ENCODE assay signal across 26 cellular contexts in the genomic region with DNA sequence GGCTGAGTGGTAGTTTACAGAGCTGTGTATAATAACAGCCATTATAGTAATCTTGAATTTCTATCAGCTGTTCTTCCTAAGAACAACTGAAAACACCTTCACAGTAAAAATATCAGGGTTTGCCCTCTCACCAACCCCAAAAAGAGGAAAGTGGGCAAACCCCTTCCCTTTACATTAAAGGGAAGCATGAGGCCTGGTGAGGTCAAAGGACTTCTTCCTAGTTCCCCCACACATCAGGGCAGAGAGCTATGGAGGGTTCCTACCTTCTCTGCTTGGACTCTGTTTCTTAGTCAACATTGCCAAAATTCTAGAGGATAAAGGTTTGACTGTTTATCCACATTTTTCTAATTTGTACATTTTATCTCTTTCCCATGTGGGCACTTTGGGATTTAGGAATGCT. TPM values are rescaled to one million over a fixed set of nuclear protein-coding genes. Genes with fewer than 3 reads are reported as not detected.
A peak's percentile ranks its signal among the peaks of the same experiment; 100 is the strongest.
DNase-seq lines count a peak whose midpoint lies in the region; ATAC-seq and TF ChIP-seq lines count a peak whose summit lies in the region.
"Had no signal": no experiment of that assay in that cellular context is flagged by ENCODE, and none has a peak within 500 bp of the region (broad histone marks: within the 10 kb centered on the region; RNA-seq: fewer than 3 reads in every experiment).

No MANE protein-coding gene starts in this region.

- intact Hi-C loops in activated CD8-positive, alpha-beta T cell treated with anti-CD3 and anti-CD28 coated beads for 36 hours (cut with micrococcal nuclease), result no loop called here
- intact Hi-C loops in activated T-helper 2 cell treated with anti-CD3 and anti-CD28 coated beads, Interferon-gamma antibody, Interleukin-2, Interleukin-4, amounts not matched to agents 10 μg/mL and 5 μg/mL and 100 μg/mL, durations not matched to agents 14 hours and 24 hours and 36 hours (cut with micrococcal nuclease), result no loop called here

- no peaks in the 10 kb centered on the region for H3K36me3 ChIP-seq in OCI-LY1 (ENCODE audit: insufficient read depth, low read length)

- TF ChIP-seq CTCF in activated CD8-positive, alpha-beta T cell treated with anti-CD3 and anti-CD28 coated beads for 36 hours (IDR thresholded peaks at IDR 0.05), result no peak
- no peak for TF ChIP-seq CTCF in OCI-LY1 (IDR thresholded peaks at IDR 0.05; ENCODE audit: low read length)

- H3K27ac ChIP-seq in OCI-LY1 (ENCODE audit: low read depth, low read length, poor library complexity, severe bottlenecking), result no peak overlapping the region
- H3K27ac ChIP-seq: GM23248, KMS-11, PC-9, RWPE1, SK-N-MC had no signal

- H3K9me3 ChIP-seq in OCI-LY1 (ENCODE audit: low read length), result no peaks in the 10 kb centered on the region

- H3K27me3 ChIP-seq in OCI-LY1 (ENCODE audit: insufficient read depth, low read length), result no peaks in the 10 kb centered on the region

- POLR2A ChIA-PET in activated CD8-positive, alpha-beta T cell treated with anti-CD3 and anti-CD28 coated beads, Interleukin-2, amount 10 ng/mL, durations not matched to agents 7 days and 5 days (lab: Charles Lee), result interaction anchor here (0.6 to 0.9 kb wide), 2 partner anchors 125 to 487 kb away, joined by 3 to 4 read pairs; no protein-coding TSS in a partner anchor
- POLR2A ChIA-PET in activated CD8-positive, alpha-beta T cell treated with anti-CD3 and anti-CD28 coated beads for 36 hours (lab: Charles Lee), result interaction anchor here (0.7 to 0.9 kb wide), 3 partner anchors 14 to 134 kb away, joined by 3 read pairs; no protein-coding TSS in a partner anchor

- H3K9me2 ChIP-seq in OCI-LY1 (ENCODE audit: low read depth, low read length), result no peaks in the 10 kb centered on the region

- H3K27me3 Mint-ChIP-seq in activated CD8-positive, alpha-beta T cell treated with anti-CD3 and anti-CD28 coated beads, Interleukin-2, amount 10 ng/mL, durations not matched to agents 7 days and 5 days (ENCODE audit: low read depth), result no peaks in the 10 kb centered on the region
- no peaks in the 10 kb centered on the region for H3K27me3 Mint-ChIP-seq in activated CD8-positive, alpha-beta T cell treated with anti-CD3 and anti-CD28 coated beads for 36 hours
- no peaks in the 10 kb centered on the region for H3K27me3 Mint-ChIP-seq in activated T-helper 2 cell treated with anti-CD3 and anti-CD28 coated beads, Interferon-gamma antibody, Interleukin-2, Interleukin-4, amounts not matched to agents 10 μg/mL and 5 μg/mL and 100 μg/mL, durations not matched to agents 14 hours and 24 hours and 36 hours (ENCODE audit: low read depth)
- no peaks in the 10 kb centered on the region for H3K27me3 Mint-ChIP-seq in stimulated activated naive B cell treated with anti-CD40 and anti-IgM and Interleukin-4, amounts not matched to agents 10 μg/mL and 1 μg/mL and 100 μg/mL, for 72 hours

- ATAC-seq in activated CD8-positive, alpha-beta T cell treated with anti-CD3 and anti-CD28 coated beads, Interleukin-2, amount 10 ng/mL, durations not matched to agents 7 days and 5 days, result no peak
- ATAC-seq in activated CD8-positive, alpha-beta T cell treated with anti-CD3 and anti-CD28 coated beads for 36 hours, result no peak
- peak; percentile 38 to 44 for ATAC-seq in stimulated activated naive B cell treated with anti-CD40 and anti-IgM and Interleukin-4, amounts not matched to agents 10 μg/mL and 1 μg/mL and 100 μg/mL, for 72 hours (replicated peaks)
- ATAC-seq in HG02571 (IDR thresholded peaks at IDR 0.05; ENCODE audit: unreplicated experiment), result no peak
- ATAC-seq in HG03520 (IDR thresholded peaks at IDR 0.05; ENCODE audit: unreplicated experiment), result no peak
- no peak for ATAC-seq in GM21576 (IDR thresholded peaks at IDR 0.05; ENCODE audit: unreplicated experiment)
- ATAC-seq: GM12878 had no signal

- H4K20me1 ChIP-seq in OCI-LY1 (ENCODE audit: insufficient read depth, low read length), result no peaks in the 10 kb centered on the region

- no peak overlapping the region for H3K9ac ChIP-seq in OCI-LY1 (ENCODE audit: low read length)
- H3K9ac ChIP-seq: GM23248, KMS-11 had no signal

- CTCF ChIA-PET in activated CD8-positive, alpha-beta T cell treated with anti-CD3 and anti-CD28 coated beads, Interleukin-2, amount 10 ng/mL, durations not matched to agents 7 days and 5 days (lab: Charles Lee), result interaction anchor here (0.6 to 15.8 kb wide), 12 partner anchors 8 to 468 kb away, joined by 3 to 297 read pairs (median 3); a partner anchor contains a TSS
- CTCF ChIA-PET in activated CD8-positive, alpha-beta T cell treated with anti-CD3 and anti-CD28 coated beads for 36 hours (lab: Charles Lee), result interaction anchor here (1.0 to 10.0 kb wide), 9 partner anchors 8 to 254 kb away, joined by 3 to 116 read pairs (median 4); a partner anchor contains a TSS

- peaks cover 9% of the 10 kb centered on the region for H3K79me2 ChIP-seq in OCI-LY1 (ENCODE audit: insufficient read depth, low read length)

- H3K4me1 Mint-ChIP-seq in activated CD8-positive, alpha-beta T cell treated with anti-CD3 and anti-CD28 coated beads, Interleukin-2, amount 10 ng/mL, durations not matched to agents 7 days and 5 days (ENCODE audit: low read depth), result peaks cover 39% of the 10 kb centered on the region
- peaks cover 26% of the 10 kb centered on the region for H3K4me1 Mint-ChIP-seq in activated CD8-positive, alpha-beta T cell treated with anti-CD3 and anti-CD28 coated beads for 36 hours (ENCODE audit: low read depth)
- peaks cover 43% of the 10 kb centered on the region for H3K4me1 Mint-ChIP-seq in activated T-helper 2 cell treated with anti-CD3 and anti-CD28 coated beads, Interferon-gamma antibody, Interleukin-2, Interleukin-4, amounts not matched to agents 10 μg/mL and 5 μg/mL and 100 μg/mL, durations not matched to agents 14 hours and 24 hours and 36 hours (ENCODE audit: low read depth)
- peaks cover 51 to 87% of the 10 kb centered on the region in 2 donors for H3K4me1 Mint-ChIP-seq in stimulated activated naive B cell treated with anti-CD40 and anti-IgM and Interleukin-4, amounts not matched to agents 10 μg/mL and 1 μg/mL and 100 μg/mL, for 72 hours

- peak; percentile 0 for DNase-seq in activated CD8-positive, alpha-beta T cell treated with anti-CD3 and anti-CD28 coated beads, Interleukin-2, amount 10 ng/mL, durations not matched to agents 7 days and 5 days
- DNase-seq in activated CD8-positive, alpha-beta T cell treated with anti-CD3 and anti-CD28 coated beads for 36 hours, result no peak
- DNase-seq in activated T-helper 2 cell treated with anti-CD3 and anti-CD28 coated beads, Interferon-gamma antibody, Interleukin-2, Interleukin-4, amounts not matched to agents 10 μg/mL and 5 μg/mL and 100 μg/mL, durations not matched to agents 14 hours and 24 hours and 36 hours (ENCODE audit: low spot score), result peak; percentile 0
- no peak for DNase-seq in stimulated activated naive B cell treated with anti-CD40 and anti-IgM and Interleukin-4, amounts not matched to agents 10 μg/mL and 1 μg/mL and 100 μg/mL, for 72 hours
- DNase-seq: 8988T, C1 segment of cervical spinal cord, COR-L47, DMS79 treated with DMSO at 0.1 percent for 48 hours, GM23248, H9, HFFc6, NCI-H1048, NCI-H1417 treated with DMSO at 0.1 percent for 48 hours, NCI-H187, NCI-H446, NCI-H526, PC-9, SHP77 treated with DMSO at 0.1 percent for 48 hours had no signal

- H3K4me2 ChIP-seq in OCI-LY1 (ENCODE audit: low read length), result peak overlapping the region; percentile 24; the same call in 1 of the 2 replicates
- H3K4me2 ChIP-seq: KMS-11, PC-9 had no signal

- no peaks in the 10 kb centered on the region for H3K9me3 Mint-ChIP-seq in activated CD8-positive, alpha-beta T cell treated with anti-CD3 and anti-CD28 coated beads, Interleukin-2, amount 10 ng/mL, durations not matched to agents 7 days and 5 days (ENCODE audit: insufficient read depth)
- no peaks in the 10 kb centered on the region for H3K9me3 Mint-ChIP-seq in activated CD8-positive, alpha-beta T cell treated with anti-CD3 and anti-CD28 coated beads for 36 hours
- H3K9me3 Mint-ChIP-seq in activated T-helper 2 cell treated with anti-CD3 and anti-CD28 coated beads, Interferon-gamma antibody, Interleukin-2, Interleukin-4, amounts not matched to agents 10 μg/mL and 5 μg/mL and 100 μg/mL, durations not matched to agents 14 hours and 24 hours and 36 hours, result no peaks in the 10 kb centered on the region
- H3K9me3 Mint-ChIP-seq in stimulated activated naive B cell treated with anti-CD40 and anti-IgM and Interleukin-4, amounts not matched to agents 10 μg/mL and 1 μg/mL and 100 μg/mL, for 72 hours, result no peaks in the 10 kb centered on the region
- H3K9me3 Mint-ChIP-seq: H9, HFFc6 had no signal

- no peaks in the 10 kb centered on the region for H3K36me3 Mint-ChIP-seq in activated CD8-positive, alpha-beta T cell treated with anti-CD3 and anti-CD28 coated beads, Interleukin-2, amount 10 ng/mL, durations not matched to agents 7 days and 5 days (ENCODE audit: low read depth)
- no peaks in the 10 kb centered on the region for H3K36me3 Mint-ChIP-seq in activated CD8-positive, alpha-beta T cell treated with anti-CD3 and anti-CD28 coated beads for 36 hours (ENCODE audit: low read depth)
- no peaks in the 10 kb centered on the region for H3K36me3 Mint-ChIP-seq in activated T-helper 2 cell treated with anti-CD3 and anti-CD28 coated beads, Interferon-gamma antibody, Interleukin-2, Interleukin-4, amounts not matched to agents 10 μg/mL and 5 μg/mL and 100 μg/mL, durations not matched to agents 14 hours and 24 hours and 36 hours (ENCODE audit: low read depth)
- H3K36me3 Mint-ChIP-seq in stimulated activated naive B cell treated with anti-CD40 and anti-IgM and Interleukin-4, amounts not matched to agents 10 μg/mL and 1 μg/mL and 100 μg/mL, for 72 hours, result peaks cover 14 to 22% of the 10 kb centered on the region in 2 donors

- peaks cover 40% of the 10 kb centered on the region for H3K4me1 ChIP-seq in OCI-LY1 (ENCODE audit: insufficient read depth, low read length, severe bottlenecking)

- no peaks in the 10 kb centered on the region for H3F3A ChIP-seq in OCI-LY1 (ENCODE audit: insufficient read depth, low read length)

- no peak overlapping the region for H3K4me3 ChIP-seq in OCI-LY1 (ENCODE audit: low read depth, low read length, poor library complexity, severe bottlenecking)
- H3K4me3 ChIP-seq: GM12878, GM23248, PC-9, SK-N-MC had no signal

- H2AFZ ChIP-seq in OCI-LY1 (ENCODE audit: low read length), result no peak overlapping the region
- H2AFZ ChIP-seq: GM23248, PC-9 had no signal

- no peak overlapping the region for H3K4me3 Mint-ChIP-seq in activated CD8-positive, alpha-beta T cell treated with anti-CD3 and anti-CD28 coated beads, Interleukin-2, amount 10 ng/mL, durations not matched to agents 7 days and 5 days
- no peak overlapping the region for H3K4me3 Mint-ChIP-seq in activated CD8-positive, alpha-beta T cell treated with anti-CD3 and anti-CD28 coated beads for 36 hours
- no peak overlapping the region for H3K4me3 Mint-ChIP-seq in activated T-helper 2 cell treated with anti-CD3 and anti-CD28 coated beads, Interferon-gamma antibody, Interleukin-2, Interleukin-4, amounts not matched to agents 10 μg/mL and 5 μg/mL and 100 μg/mL, durations not matched to agents 14 hours and 24 hours and 36 hours (ENCODE audit: low read depth)
- H3K4me3 Mint-ChIP-seq in stimulated activated naive B cell treated with anti-CD40 and anti-IgM and Interleukin-4, amounts not matched to agents 10 μg/mL and 1 μg/mL and 100 μg/mL, for 72 hours, result peak overlapping the region; percentile 10 to 65
- H3K4me3 Mint-ChIP-seq: H9, HFFc6 had no signal

- no peak overlapping the region for H3K27ac Mint-ChIP-seq in activated CD8-positive, alpha-beta T cell treated with anti-CD3 and anti-CD28 coated beads, Interleukin-2, amount 10 ng/mL, durations not matched to agents 7 days and 5 days
- H3K27ac Mint-ChIP-seq in activated CD8-positive, alpha-beta T cell treated with anti-CD3 and anti-CD28 coated beads for 36 hours, result no peak overlapping the region
- no peak overlapping the region for H3K27ac Mint-ChIP-seq in activated T-helper 2 cell treated with anti-CD3 and anti-CD28 coated beads, Interferon-gamma antibody, Interleukin-2, Interleukin-4, amounts not matched to agents 10 μg/mL and 5 μg/mL and 100 μg/mL, durations not matched to agents 14 hours and 24 hours and 36 hours
- peak overlapping the region; percentile 95 for H3K27ac Mint-ChIP-seq in stimulated activated naive B cell treated with anti-CD40 and anti-IgM and Interleukin-4, amounts not matched to agents 10 μg/mL and 1 μg/mL and 100 μg/mL, for 72 hours
- H3K27ac Mint-ChIP-seq: H9, HFFc6 had no signal

RNA-seq across cellular contexts. Expression of a gene that starts 4.5 kb away (rescaled TPM):
- total RNA-seq in activated CD8-positive, alpha-beta T cell treated with anti-CD3 and anti-CD28 coated beads, Interleukin-2, amount 10 ng/mL, durations not matched to agents 7 days and 5 days, result 10 to 100 TPM; 41.6 to 41.7 TPM
- 10 to 100 TPM; 42.0 to 42.5 TPM for total RNA-seq in activated CD8-positive, alpha-beta T cell treated with anti-CD3 and anti-CD28 coated beads for 36 hours
- 57.4 and 58.7 TPM in 2 replicates for total RNA-seq in activated T-helper 2 cell treated with anti-CD3 and anti-CD28 coated beads, Interferon-gamma antibody, Interleukin-2, Interleukin-4, amounts not matched to agents 10 μg/mL and 5 μg/mL and 100 μg/mL, durations not matched to agents 14 hours and 24 hours and 36 hours

RNA-seq across cellular contexts. Expression of a gene that starts 15.0 kb away (rescaled TPM):
- total RNA-seq in activated CD8-positive, alpha-beta T cell treated with anti-CD3 and anti-CD28 coated beads, Interleukin-2, amount 10 ng/mL, durations not matched to agents 7 days and 5 days, result not detected
- total RNA-seq in activated CD8-positive, alpha-beta T cell treated with anti-CD3 and anti-CD28 coated beads for 36 hours, result not detected
- total RNA-seq in activated T-helper 2 cell treated with anti-CD3 and anti-CD28 coated beads, Interferon-gamma antibody, Interleukin-2, Interleukin-4, amounts not matched to agents 10 μg/mL and 5 μg/mL and 100 μg/mL, durations not matched to agents 14 hours and 24 hours and 36 hours, result not detected in 2 replicates
- total RNA-seq: H9 had no signal

RNA-seq across cellular contexts. Expression of a gene that starts 48.4 kb away (rescaled TPM):
- total RNA-seq in activated CD8-positive, alpha-beta T cell treated with anti-CD3 and anti-CD28 coated beads, Interleukin-2, amount 10 ng/mL, durations not matched to agents 7 days and 5 days, result under 1 TPM in 1 of 2 experiments, not detected in 1; 0.24 TPM
- total RNA-seq in activated CD8-positive, alpha-beta T cell treated with anti-CD3 and anti-CD28 coated beads for 36 hours, result under 1 TPM; 0.56 to 0.58 TPM
- total RNA-seq in activated T-helper 2 cell treated with anti-CD3 and anti-CD28 coated beads, Interferon-gamma antibody, Interleukin-2, Interleukin-4, amounts not matched to agents 10 μg/mL and 5 μg/mL and 100 μg/mL, durations not matched to agents 14 hours and 24 hours and 36 hours, result 1.8 and 2.7 TPM in 2 replicates

Comparison
In these comparisons a context has a peak if more than half of its experiments do, and no peak if none do; other contexts are left out.
1. DNase-seq: peak in activated CD8-positive, alpha-beta T cell treated with anti-CD3 and anti-CD28 coated beads, Interleukin-2, amount 10 ng/mL, durations not matched to agents 7 days and 5 days (single experiment) and activated T-helper 2 cell treated with anti-CD3 and anti-CD28 coated beads, Interferon-gamma antibody, Interleukin-2, Interleukin-4, amounts not matched to agents 10 μg/mL and 5 μg/mL and 100 μg/mL, durations not matched to agents 14 hours and 24 hours and 36 hours (single experiment); none in activated CD8-positive, alpha-beta T cell treated with anti-CD3 and anti-CD28 coated beads for 36 hours (single experiment) and stimulated activated naive B cell treated with anti-CD40 and anti-IgM and Interleukin-4, amounts not matched to agents 10 μg/mL and 1 μg/mL and 100 μg/mL, for 72 hours (single experiment).
2. ATAC-seq: peak in stimulated activated naive B cell treated with anti-CD40 and anti-IgM and Interleukin-4, amounts not matched to agents 10 μg/mL and 1 μg/mL and 100 μg/mL, for 72 hours (2 of 2); none in activated CD8-positive, alpha-beta T cell treated with anti-CD3 and anti-CD28 coated beads, Interleukin-2, amount 10 ng/mL, durations not matched to agents 7 days and 5 days (single experiment), activated CD8-positive, alpha-beta T cell treated with anti-CD3 and anti-CD28 coated beads for 36 hours (single experiment), HG02571 (single experiment), HG03520 (single experiment) and GM21576 (single experiment).
3. H3K4me3 Mint-ChIP-seq: peak in stimulated activated naive B cell treated with anti-CD40 and anti-IgM and Interleukin-4, amounts not matched to agents 10 μg/mL and 1 μg/mL and 100 μg/mL, for 72 hours (2 of 2); none in activated CD8-positive, alpha-beta T cell treated with anti-CD3 and anti-CD28 coated beads, Interleukin-2, amount 10 ng/mL, durations not matched to agents 7 days and 5 days (single experiment), activated CD8-positive, alpha-beta T cell treated with anti-CD3 and anti-CD28 coated beads for 36 hours (single experiment) and activated T-helper 2 cell treated with anti-CD3 and anti-CD28 coated beads, Interferon-gamma antibody, Interleukin-2, Interleukin-4, amounts not matched to agents 10 μg/mL and 5 μg/mL and 100 μg/mL, durations not matched to agents 14 hours and 24 hours and 36 hours (single experiment).